ENCODE assay signal across 17 cellular contexts in genomic region chr20:34190262-34190661, GRCh38. TPM values are rescaled to one million over a fixed set of nuclear protein-coding genes. Genes with fewer than 3 reads are reported as not detected.
DNase-seq lines count a peak whose midpoint lies in the region; ATAC-seq, FAIRE-seq and TF ChIP-seq lines count a peak whose summit lies in the region.
"Had no signal": no experiment of that assay in that cellular context is flagged by ENCODE, and none has a peak within 500 bp of the region (broad histone marks: within the 10 kb centered on the region; RNA-seq: fewer than 3 reads in every experiment).

No MANE protein-coding gene starts in this region.

- CTCF ChIA-PET in mammary epithelial cell (lab: Charles Lee; ENCODE audit: low non-redundant PET), result interaction anchor here (0.9 kb wide), 1 partner anchor 260 kb away, joined by 3 read pairs; no protein-coding TSS in a partner anchor

- H3K27ac ChIP-seq in WERI-Rb-1 (0 out of 2 replicates have a peak overlapping the region, but pooled peaks have one; percentile 16), mesenchymal stem cell (ENCODE audit: low read length, poor library complexity, severe bottlenecking) (no peak overlapping the region), mammary epithelial cell (ENCODE audit: insufficient read depth, low read depth, low read length) (no peak overlapping the region)
- H3K27ac ChIP-seq: 22Rv1, Peyer's patch had no signal

- dilution Hi-C loops in mammary epithelial cell (cut with HindIII; ENCODE audit: low sequenced_read_pairs), result no loop called here

- no peak for TF ChIP-seq CTCF in WERI-Rb-1 (IDR thresholded peaks at IDR 0.05; ENCODE audit: low read depth, low read length)
- TF ChIP-seq CTCF in mammary epithelial cell (conservative IDR thresholded peaks at IDR 0.05 in 1 of 2, IDR thresholded peaks at IDR 0.05 in 1 of 2; ENCODE audit: extremely low read depth in 1 of 2, insufficient read depth in 1 of 2, low read depth in 1 of 2, low read length in 2 of 2), result no peak

- no peaks in the 10 kb centered on the region for H3K9me3 ChIP-seq in WERI-Rb-1 (ENCODE audit: severe bottlenecking)
- no peaks in the 10 kb centered on the region for H3K9me3 ChIP-seq in mesenchymal stem cell (ENCODE audit: control insufficient read depth, low read length)
- no peaks in the 10 kb centered on the region for H3K9me3 ChIP-seq in mammary epithelial cell (replicated peaks; ENCODE audit: insufficient read depth, low read length)
- H3K9me3 ChIP-seq: BE2C, Peyer's patch had no signal

- H2AFZ ChIP-seq in mesenchymal stem cell (ENCODE audit: low read depth, low read length), result no peak overlapping the region
- no peak overlapping the region for H2AFZ ChIP-seq in mammary epithelial cell (ENCODE audit: low read depth, low read length)

- H3K4me1 Mint-ChIP-seq in activated T-cell treated with anti-CD3 and anti-CD28 coated beads, Interleukin-2, amount 50 U/mL, for 72 hours (ENCODE audit: low read depth), result no peaks in the 10 kb centered on the region
- H3K4me1 Mint-ChIP-seq: CD14-positive monocyte had no signal

- H2AK5ac ChIP-seq in mesenchymal stem cell (ENCODE audit: low read length, severe bottlenecking), result no peak overlapping the region

- H3K27me3 Mint-ChIP-seq in activated T-cell treated with anti-CD3 and anti-CD28 coated beads, Interleukin-2, amount 50 U/mL, for 72 hours (ENCODE audit: low read depth), result peaks cover 35% of the 10 kb centered on the region

- FAIRE-seq in HTR-8/SVneo (lab: Jason Lieb, UNC), result no peak

- peak overlapping the region; percentile 40 for H3K27ac Mint-ChIP-seq in activated T-cell treated with anti-CD3 and anti-CD28 coated beads, Interleukin-2, amount 50 U/mL, for 72 hours
- H3K27ac Mint-ChIP-seq: CD8-positive, alpha-beta memory T cell; HFFc6; IgD-negative memory B cell had no signal

- H3K4me1 ChIP-seq in mesenchymal stem cell (ENCODE audit: control insufficient read depth, insufficient read depth, low read depth, low read length) (no peaks in the 10 kb centered on the region), mammary epithelial cell (ENCODE audit: insufficient read depth, low read length) (no peaks in the 10 kb centered on the region)
- H3K4me1 ChIP-seq: Peyer's patch had no signal

- no peak overlapping the region for H2BK15ac ChIP-seq in mesenchymal stem cell (ENCODE audit: low read depth, poor library complexity, severe bottlenecking)

- no peak overlapping the region for H3K4me3 ChIP-seq in WERI-Rb-1 (ENCODE audit: low read depth, low read length)
- H3K4me3 ChIP-seq in mesenchymal stem cell (ENCODE audit: insufficient read depth in 1 of 2, low read depth in 1 of 2, low read length in 2 of 2), result no peak overlapping the region
- H3K4me3 ChIP-seq in mammary epithelial cell (replicated peaks in 1 of 3; ENCODE audit: insufficient read depth in 1 of 3, low read depth in 2 of 3, low read length in 3 of 3), result no peak overlapping the region
- H3K4me3 ChIP-seq: Peyer's patch had no signal

- no peak overlapping the region for H3K18ac ChIP-seq in mesenchymal stem cell (ENCODE audit: low read depth in 1 of 2, low read length in 2 of 2)

- H3K14ac ChIP-seq in mesenchymal stem cell (ENCODE audit: low read length in 2 of 2), result no peak overlapping the region

- no peaks in the 10 kb centered on the region for H3K79me1 ChIP-seq in mesenchymal stem cell (replicated peaks; ENCODE audit: low read length, poor library complexity, severe bottlenecking)

- no peak overlapping the region for H4K91ac ChIP-seq in mesenchymal stem cell (ENCODE audit: low read length)

- H3K9ac ChIP-seq in mesenchymal stem cell (ENCODE audit: low read length) (peak overlapping the region; percentile 52), mammary epithelial cell (ENCODE audit: insufficient read depth, low read length) (no peak overlapping the region)

- H2BK12ac ChIP-seq in mesenchymal stem cell (ENCODE audit: low read length in 2 of 2), result no peak overlapping the region

- H3K9me3 Mint-ChIP-seq in activated T-cell treated with anti-CD3 and anti-CD28 coated beads, Interleukin-2, amount 50 U/mL, for 72 hours, result no peaks in the 10 kb centered on the region
- H3K9me3 Mint-ChIP-seq: CD14-positive monocyte; CD8-positive, alpha-beta memory T cell; HFFc6; IgD-negative memory B cell had no signal

- H3K36me3 ChIP-seq in WERI-Rb-1 (no peaks in the 10 kb centered on the region), mesenchymal stem cell (ENCODE audit: control insufficient read depth in 1 of 2, insufficient read depth in 2 of 2, low read depth in 1 of 2, low read length in 2 of 2) (no peaks in the 10 kb centered on the region), mammary epithelial cell (ENCODE audit: insufficient read depth, low read length) (no peaks in the 10 kb centered on the region)
- H3K36me3 ChIP-seq: BE2C, Peyer's patch had no signal

- BruUV-seq in mammary epithelial cell (replicated peaks; lab: Mats Ljungman, UMichigan), result no TSS peak

- H3K4me2 ChIP-seq in mesenchymal stem cell (ENCODE audit: low read length, poor library complexity, severe bottlenecking), result no peak overlapping the region
- H3K4me2 ChIP-seq in mammary epithelial cell (ENCODE audit: insufficient read depth, low read depth, low read length), result no peak overlapping the region

- no peak overlapping the region for H4K8ac ChIP-seq in mesenchymal stem cell (ENCODE audit: low read length)

- no peak for DNase-seq in activated T-cell treated with anti-CD3 and anti-CD28 coated beads, Interleukin-2, amount 50 U/mL, for 72 hours
- no peak for DNase-seq in activated T-cell treated with anti-CD3 and anti-CD28 coated beads, Interleukin-2, amount 50 U/mL, for 1 hour
- DNase-seq in WERI-Rb-1 (no peak), mesenchymal stem cell (no peak), anterior cingulate cortex (lab: John Stamatoyannopoulos, UW) (no peak), HTR-8/SVneo (ENCODE audit: insufficient read length, low spot score) (no peak), GF-D8 (lab: John Stamatoyannopoulos, UW) (no peak), mammary epithelial cell (no peak)
- DNase-seq: NCI-H1048 had no signal

- no peaks in the 10 kb centered on the region for H3K79me2 ChIP-seq in mammary epithelial cell (ENCODE audit: insufficient read depth, low read length)

- no peak for ATAC-seq in activated T-cell treated with anti-CD3 and anti-CD28 coated beads, Interleukin-2, amount 50 U/mL, for 72 hours (replicated peaks in 1 of 2)

- no peaks in the 10 kb centered on the region for H3K27me3 ChIP-seq in WERI-Rb-1 (ENCODE audit: insufficient read depth, low read depth, severe bottlenecking)
- H3K27me3 ChIP-seq in mesenchymal stem cell (ENCODE audit: control insufficient read depth in 1 of 2, insufficient read depth in 1 of 2, low read length in 2 of 2), result peaks cover 20 to 48% of the 10 kb centered on the region in 2 experiments
- H3K27me3 ChIP-seq in mammary epithelial cell (ENCODE audit: insufficient read depth, low read length), result peaks cover 2% of the 10 kb centered on the region
- H3K27me3 ChIP-seq: BE2C, Peyer's patch had no signal

- H4K20me1 ChIP-seq in mammary epithelial cell (ENCODE audit: insufficient read depth, low read length), result no peaks in the 10 kb centered on the region

- 60% methylated on average over 3 of the region's 3 CpGs for WGBS in mesenchymal stem cell
- 0% methylated on average over 3 of the region's 3 CpGs for WGBS in mammary epithelial cell (ENCODE audit: low coverage, missing lambda C conversion rate)

- no peak overlapping the region for H3K23ac ChIP-seq in mesenchymal stem cell (ENCODE audit: low read length in 2 of 2)

- H2BK120ac ChIP-seq in mesenchymal stem cell (ENCODE audit: low read depth, low read length), result no peak overlapping the region

- no peaks in the 10 kb centered on the region for H3K36me3 Mint-ChIP-seq in activated T-cell treated with anti-CD3 and anti-CD28 coated beads, Interleukin-2, amount 50 U/mL, for 72 hours (ENCODE audit: insufficient read depth in 2 of 2)
- H3K36me3 Mint-ChIP-seq: CD14-positive monocyte; CD8-positive, alpha-beta memory T cell; IgD-negative memory B cell had no signal

- no peak overlapping the region for H2BK5ac ChIP-seq in mesenchymal stem cell (ENCODE audit: low read depth, low read length, poor library complexity, severe bottlenecking)

- in situ Hi-C loops in mammary epithelial cell (cut with MboI; ENCODE audit: low sequenced_read_pairs in 2 of 2), result no loop called here

- no peak overlapping the region for H3K4me3 Mint-ChIP-seq in activated T-cell treated with anti-CD3 and anti-CD28 coated beads, Interleukin-2, amount 50 U/mL, for 72 hours
- H3K4me3 Mint-ChIP-seq: CD14-positive monocyte; CD8-positive, alpha-beta memory T cell; HFFc6; IgD-negative memory B cell had no signal

- H3K4ac ChIP-seq in mesenchymal stem cell (ENCODE audit: low read depth in 1 of 2, low read length in 2 of 2), result no peak overlapping the region

- intact Hi-C loops in mammary epithelial cell (cut with micrococcal nuclease), result loop anchor here (2.0 to 10.0 kb wide), 7 partner anchors 71 to 682 kb away; partner anchors contain the start of genes GGT7 and MAP1LC3A

RNA-seq across cellular contexts. Expression of gene ASIP, which starts 51.0 kb away (rescaled TPM):
- total RNA-seq in activated T-cell treated with anti-CD3 and anti-CD28 coated beads, Interleukin-2, amount 50 U/mL, for 72 hours, result not detected
- polyA plus RNA-seq in mesenchymal stem cell (2013, experiment 1 of 2), result 0.21 TPM
- 0.14 TPM for polyA plus RNA-seq in mesenchymal stem cell (2013, experiment 2 of 2)
- not detected for total RNA-seq in mammary epithelial cell
- polyA plus RNA-seq in mammary epithelial cell, result not detected
- polyA minus RNA-seq in mammary epithelial cell, result not detected
- total RNA-seq: CD8-positive, alpha-beta memory T cell; H7; HFFc6; Peyer's patch had no signal
- polyA plus RNA-seq: CD8-positive, alpha-beta memory T cell; IgD-negative memory B cell had no signal
